Comparison of ENCODE assay signal across 23 cellular contexts in the genomic region with DNA sequence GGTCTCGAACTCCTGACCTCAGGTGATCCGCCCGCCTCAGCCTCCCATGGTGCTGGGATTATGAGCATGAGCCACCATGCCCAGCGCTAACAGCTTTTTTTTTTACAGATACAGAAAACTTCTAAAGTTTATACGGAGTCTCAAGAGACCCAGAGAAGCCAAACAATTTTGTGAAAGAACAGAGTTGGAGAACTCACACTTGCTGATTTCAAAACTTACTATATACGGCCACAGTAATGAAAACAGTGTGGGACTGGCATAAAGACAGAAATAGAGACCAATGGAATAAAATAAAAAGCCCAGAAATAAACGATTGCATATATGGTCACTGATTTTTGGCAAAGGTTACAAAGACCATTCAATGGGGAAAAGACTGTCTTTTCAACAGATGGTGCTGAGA.
"Had no signal": no experiment of that assay in that cellular context is flagged by ENCODE, and none has a peak within 500 bp of the region (broad histone marks: within the 10 kb centered on the region; RNA-seq: fewer than 3 reads in every experiment).

No MANE protein-coding gene starts in this region.

- H3K27me3 ChIP-seq: colonic mucosa, esophagus squamous epithelium, gastrocnemius medialis, heart right ventricle, left lung had no signal

- H3K27ac ChIP-seq: colonic mucosa, epithelial cell of prostate, esophagus squamous epithelium, gastrocnemius medialis, heart right ventricle, left lung, lower lobe of right lung had no signal

- H3K4me3 ChIP-seq: colonic mucosa, esophagus squamous epithelium, gastrocnemius medialis, heart right ventricle, left lung, lower lobe of right lung, mucosa of descending colon had no signal

- ATAC-seq: effector memory CD8-positive, alpha-beta T cell; esophagus mucosa; gastrocnemius medialis; heart right ventricle; left cardiac atrium; left lung; left ventricle myocardium superior; lower lobe of right lung; mucosa of descending colon had no signal

- H3K36me3 ChIP-seq: colonic mucosa had no signal

- DNase-seq: colonic mucosa; cortex of kidney; effector CD8-positive, alpha-beta T cell; effector memory CD8-positive, alpha-beta T cell; endodermal cell; erythroblast; esophagus squamous epithelium; foreskin fibroblast; foreskin melanocyte; gastrocnemius medialis; glutamatergic neuron; head of caudate nucleus; heart right ventricle; hippocampal formation; left cardiac atrium; left lung; left ventricle myocardium superior; lower lobe of right lung; mesenchymal stem cell; mucosa of descending colon; naive B cell had no signal

- H3K4me1 ChIP-seq: esophagus squamous epithelium, gastrocnemius medialis, heart right ventricle, lower lobe of right lung had no signal

- H3K9me3 ChIP-seq: colonic mucosa, esophagus squamous epithelium, gastrocnemius medialis, heart right ventricle, left lung, lower lobe of right lung, mucosa of descending colon had no signal
